ENCODE assay signal across 18 cellular contexts in the genomic region with DNA sequence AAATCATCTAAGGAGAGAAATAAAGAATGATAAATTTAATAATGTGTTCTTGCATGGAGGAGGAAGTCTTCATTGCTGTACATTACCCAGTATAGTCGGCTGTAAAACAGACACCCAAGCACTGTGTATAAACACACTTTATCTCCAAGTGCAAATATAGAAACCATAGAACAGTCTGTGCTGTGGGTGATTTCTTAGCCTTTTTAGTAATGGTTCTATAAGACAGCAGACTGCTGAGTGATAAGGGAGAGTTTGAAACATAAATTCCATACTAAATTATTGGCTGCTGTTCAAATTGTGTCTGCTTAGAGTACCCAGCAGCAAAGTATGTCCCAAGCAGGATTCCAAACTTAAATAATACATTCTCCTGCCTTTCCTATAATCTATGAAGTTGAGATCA. TPM values are rescaled to one million over a fixed set of nuclear protein-coding genes. Genes with fewer than 3 reads are reported as not detected.
DNase-seq lines count a peak whose midpoint lies in the region; ATAC-seq, FAIRE-seq and TF ChIP-seq lines count a peak whose summit lies in the region.
"Had no signal": no experiment of that assay in that cellular context is flagged by ENCODE, and none has a peak within 500 bp of the region (broad histone marks: within the 10 kb centered on the region; RNA-seq: fewer than 3 reads in every experiment).

No MANE protein-coding gene starts in this region.

- H4K20me1 ChIP-seq in GM12878 (ENCODE audit: control insufficient read depth, insufficient read depth): no peaks in the 10 kb centered on the region

- ATAC-seq in GM12878: peak; percentile 5; the same call in 1 of the 3 replicates
- ATAC-seq: T-helper 17 cell had no signal

- no peak overlapping the region for H3K4me3 ChIP-seq in GM12878
- H3K4me3 ChIP-seq in skeletal muscle cell (ENCODE audit: low read depth, low read length): no peak overlapping the region

- no peak for DNase-seq in D721Med (ENCODE audit: insufficient read length, low spot score)
- no peak for DNase-seq in GM12878 (ENCODE audit: low read depth, low spot score)
- peak; percentile 31 for DNase-seq in iris pigment epithelial cell (ENCODE audit: low read depth)
- DNase-seq in skeletal muscle cell (ENCODE audit: low read depth): peak; percentile 41
- no peak for DNase-seq in GM10248 (ENCODE audit: extremely low spot score)
- DNase-seq in DMS153 (lab: John Stamatoyannopoulos, UW): no peak
- DNase-seq in UCSD-AML1 (lab: John Stamatoyannopoulos, UW; ENCODE audit: unreplicated experiment): no peak
- no peak for DNase-seq in NCI-H82 (lab: John Stamatoyannopoulos, UW)
- DNase-seq: Calu3; GOT3; hippocampal formation; NCI-H1417 treated with DMSO at 0.1 percent for 48 hours; posterior cingulate gyrus; stimulated activated naive CD4-positive, alpha-beta T cell treated with Interleukin-2 at 50 U/mL for 16 hours; T-helper 17 cell had no signal

- RAD21 ChIA-PET in GM12878 (lab: Charles Lee; ENCODE audit: unreplicated experiment): interaction anchor here (0.6 to 1.3 kb wide), 4 partner anchors 14 to 117 kb away, joined by 3 read pairs; no protein-coding TSS in a partner anchor

- TF ChIP-seq CTCF in D721Med (IDR thresholded peaks at IDR 0.05; ENCODE audit: insufficient read depth, missing control alignments) (no peak), GM12878 (IDR thresholded peaks at IDR 0.05 in 2 of 3, conservative IDR thresholded peaks at IDR 0.05 in 1 of 3; ENCODE audit: control insufficient read depth in 2 of 3, extremely low read depth in 1 of 3, insufficient read depth in 1 of 3, low read depth in 3 of 3, low read length in 3 of 3) (no peak), GM10248 (IDR thresholded peaks at IDR 0.05; ENCODE audit: control extremely low read depth, extremely low read depth, low read depth, missing control alignments) (no peak)

- no peak overlapping the region for H3K27ac ChIP-seq in GM12878 (ENCODE audit: control insufficient read depth, insufficient read depth)

- no peaks in the 10 kb centered on the region for H3K79me2 ChIP-seq in GM12878 (ENCODE audit: control insufficient read depth, insufficient read depth, low read length)

- no peaks in the 10 kb centered on the region for H3K27me3 ChIP-seq in GM12878 (replicated peaks in 1 of 2; ENCODE audit: control insufficient read depth in 2 of 2, insufficient read depth in 2 of 2, low read length in 1 of 2)

- 94% methylated on average over 1 of the region's 1 CpG for WGBS in GM12878 (ENCODE audit: insufficient coverage, insufficient replicate concordance, low lambda C conversion rate, missing lambda C conversion rate)

- no peaks in the 10 kb centered on the region; the same call in 2 of the 3 replicates for H3K9me3 ChIP-seq in GM12878 (replicated peaks; ENCODE audit: control insufficient read depth, insufficient read depth, low read length)

- H3K4me2 ChIP-seq in GM12878 (ENCODE audit: control insufficient read depth, insufficient read depth): no peak overlapping the region

- no TSS peak for BruUV-seq in GM12878 (replicated peaks; lab: Mats Ljungman, UMichigan)

- no peak overlapping the region for H2AFZ ChIP-seq in GM12878 (ENCODE audit: control insufficient read depth, low read depth, low read length)

- SMC1A ChIA-PET in GM12878 (lab: Charles Lee; ENCODE audit: uncharacterized antibody, unreplicated experiment): interaction anchor here (0.7 to 2.8 kb wide), 16 partner anchors 8 to 210 kb away, joined by 3 to 12 read pairs (median 4); no protein-coding TSS in a partner anchor

- intact Hi-C loops in GM12878 (cut with micrococcal nuclease; ENCODE audit: unreplicated experiment): no loop called here

- peak; percentile 58 for FAIRE-seq in D721Med (lab: Jason Lieb, UNC)
- no peak for FAIRE-seq in GM12878 (lab: Jason Lieb, UNC)
- FAIRE-seq: G401.6, GM12892 had no signal

- TF ChIP-seq EP300 in GM12878 (IDR thresholded peaks at IDR 0.05; ENCODE audit: borderline replicate concordance in 1 of 2, control insufficient read depth in 1 of 2, low read depth in 2 of 2, low read length in 2 of 2): no peak

- peaks cover 12% of the 10 kb centered on the region; the same call in 1 of the 2 replicates for H3K4me1 ChIP-seq in GM12878 (ENCODE audit: control insufficient read depth, insufficient read depth, low read length)

- H3K9ac ChIP-seq in GM12878 (ENCODE audit: control insufficient read depth, insufficient read depth, low read length): no peak overlapping the region

- POLR2A ChIA-PET in GM12878 (lab: Charles Lee): interaction anchor here (2.5 kb wide), 1 partner anchor 11 kb away, joined by 6 read pairs; no protein-coding TSS in a partner anchor
- POLR2A ChIA-PET in GM10248 (lab: Yijun Ruan, JAX): no interaction called here

- CTCF ChIA-PET in GM12878 (lab: Yijun Ruan, JAX): interaction anchor here (1.0 to 1.5 kb wide), 4 partner anchors 21 to 218 kb away, joined by 3 to 5 read pairs (median 4); no protein-coding TSS in a partner anchor
- CTCF ChIA-PET in GM10248 (lab: Yijun Ruan, JAX): interaction anchor here (1.1 to 3.6 kb wide), 2 partner anchors 11 to 60 kb away, joined by 3 to 11 read pairs; no protein-coding TSS in a partner anchor

- in situ Hi-C loops in GM12878 (cut with MboI): no loop called here

- TF ChIP-seq RAD21 in GM12878 (IDR thresholded peaks at IDR 0.05; ENCODE audit: insufficient read depth, low read depth, low read length): no peak

- no peaks in the 10 kb centered on the region for H3K36me3 ChIP-seq in GM12878 (ENCODE audit: control insufficient read depth in 2 of 2, insufficient read depth in 2 of 2, low read length in 1 of 2)

- no peak for TF ChIP-seq POLR2A in GM12878 (IDR thresholded peaks at IDR 0.05; ENCODE audit: low read depth, low read length)

TF ChIP-seq in GM12878, 131 proteins besides CTCF, POLR2A, EP300 and RAD21 (continues in another document):
- TF ChIP-seq, protein P1, sequence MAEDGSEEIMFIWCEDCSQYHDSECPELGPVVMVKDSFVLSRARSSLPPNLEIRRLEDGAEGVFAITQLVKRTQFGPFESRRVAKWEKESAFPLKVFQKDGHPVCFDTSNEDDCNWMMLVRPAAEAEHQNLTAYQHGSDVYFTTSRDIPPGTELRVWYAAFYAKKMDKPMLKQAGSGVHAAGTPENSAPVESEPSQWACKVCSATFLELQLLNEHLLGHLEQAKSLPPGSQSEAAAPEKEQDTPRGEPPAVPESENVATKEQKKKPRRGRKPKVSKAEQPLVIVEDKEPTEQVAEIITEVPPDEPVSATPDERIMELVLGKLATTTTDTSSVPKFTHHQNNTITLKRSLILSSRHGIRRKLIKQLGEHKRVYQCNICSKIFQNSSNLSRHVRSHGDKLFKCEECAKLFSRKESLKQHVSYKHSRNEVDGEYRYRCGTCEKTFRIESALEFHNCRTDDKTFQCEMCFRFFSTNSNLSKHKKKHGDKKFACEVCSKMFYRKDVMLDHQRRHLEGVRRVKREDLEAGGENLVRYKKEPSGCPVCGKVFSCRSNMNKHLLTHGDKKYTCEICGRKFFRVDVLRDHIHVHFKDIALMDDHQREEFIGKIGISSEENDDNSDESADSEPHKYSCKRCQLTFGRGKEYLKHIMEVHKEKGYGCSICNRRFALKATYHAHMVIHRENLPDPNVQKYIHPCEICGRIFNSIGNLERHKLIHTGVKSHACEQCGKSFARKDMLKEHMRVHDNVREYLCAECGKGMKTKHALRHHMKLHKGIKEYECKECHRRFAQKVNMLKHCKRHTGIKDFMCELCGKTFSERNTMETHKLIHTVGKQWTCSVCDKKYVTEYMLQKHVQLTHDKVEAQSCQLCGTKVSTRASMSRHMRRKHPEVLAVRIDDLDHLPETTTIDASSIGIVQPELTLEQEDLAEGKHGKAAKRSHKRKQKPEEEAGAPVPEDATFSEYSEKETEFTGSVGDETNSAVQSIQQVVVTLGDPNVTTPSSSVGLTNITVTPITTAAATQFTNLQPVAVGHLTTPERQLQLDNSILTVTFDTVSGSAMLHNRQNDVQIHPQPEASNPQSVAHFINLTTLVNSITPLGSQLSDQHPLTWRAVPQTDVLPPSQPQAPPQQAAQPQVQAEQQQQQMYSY (CRISPR knock-in tag; IDR thresholded peaks at IDR 0.05): no peak
- no peak for TF ChIP-seq MTA2 (IDR thresholded peaks at IDR 0.05; ENCODE audit: low read depth)
- TF ChIP-seq CBFB (IDR thresholded peaks at IDR 0.05; ENCODE audit: low read depth): no peak
- TF ChIP-seq SPI1 (IDR thresholded peaks at IDR 0.05; ENCODE audit: borderline replicate concordance, insufficient read depth, low read depth, low read length): no peak
- TF ChIP-seq RAD51 (IDR thresholded peaks at IDR 0.05): no peak
- TF ChIP-seq SMARCA5 (IDR thresholded peaks at IDR 0.05): no peak
- no peak for TF ChIP-seq PAX5 (IDR thresholded peaks at IDR 0.05; ENCODE audit: borderline replicate concordance, low read depth, low read length)
- no peak for TF ChIP-seq NR2F1 (conservative IDR thresholded peaks at IDR 0.05)

RNA-seq across cellular contexts. Expression of gene FILIP1, which starts 4.6 kb away (rescaled TPM):
- 2.8 and 3.3 TPM in 2 replicates for total RNA-seq in GM12878 (2013; cell fraction: nucleolus; rRNA removed)
- total RNA-seq in GM12878 (2014; rRNA removed) (0.56 and 0.71 TPM in 2 replicates), GM12878 (2014; rRNA removed; fragmentation: Illumina TruSeq; extraction: Trizol) (0.92 and 0.98 TPM in 2 replicates), GM12878 (2021) (0.43 and 0.54 TPM in 2 replicates)
- 0.14 TPM for polyA plus RNA-seq in GM12878 (2011; ENCODE audit: low read depth)
- polyA plus RNA-seq in GM12878 (2011; rRNA removed) (2.0 and 3.1 TPM in 2 replicates), GM12878 (2014; fragmentation: Illumina TruSeq; extraction: Trizol) (0.48 and 0.74 TPM in 2 replicates), GM12878 (2014; fragmentation: Nextera tagmentation; extraction: Ambion mirVana) (under 1 TPM; 0.23 to 0.33 TPM), GM12878 (2014; rRNA removed) (0.25 and 0.32 TPM in 2 replicates), GM12878 (2016; fragmentation: Nextera tagmentation; extraction: Ambion mirVana) (under 1 TPM; 0.29 to 0.40 TPM)
- polyA plus RNA-seq in GM12878 (2011; cell fraction: cytosol; rRNA removed): 1.0 and 1.2 TPM in 2 replicates
- 1.0 and 1.3 TPM in 2 replicates for polyA plus RNA-seq in GM12878 (2011; cell fraction: nucleus; rRNA removed)
- polyA plus RNA-seq in GM12878 (2012): 0.15 and 0.25 TPM in 2 replicates
- polyA minus RNA-seq in GM12878 (2011; rRNA and poly(A)+ RNA removed): 2.9 and 3.3 TPM in 2 replicates
- polyA minus RNA-seq in GM12878 (2011; cell fraction: cytosol; rRNA and poly(A)+ RNA removed): 0.94 and 1.2 TPM in 2 replicates
- 1.3 and 1.5 TPM in 2 replicates for polyA minus RNA-seq in GM12878 (2011; cell fraction: nucleus; rRNA and poly(A)+ RNA removed)
- total RNA-seq: activated CD8-positive, alpha-beta memory T cell treated with anti-CD3 and anti-CD28 coated beads for 36 hours; Calu3 had no signal

Comparison
In these comparisons a context has a peak if more than half of its experiments do, and no peak if none do; other contexts are left out.
1. DNase-seq: peak in iris pigment epithelial cell (single experiment) and skeletal muscle cell (single experiment); none in D721Med (single experiment), GM12878 (single experiment), GM10248 (single experiment), DMS153 (single experiment), UCSD-AML1 (single experiment) and NCI-H82 (single experiment).